In genomic region chr5:149735066-149735465, GRCh38 we compare ENCODE assay signal across 12 cellular contexts.
DNase-seq lines count a peak whose midpoint lies in the region; ATAC-seq and TF ChIP-seq lines count a peak whose summit lies in the region.
"Had no signal": no experiment of that assay in that cellular context is flagged by ENCODE, and none has a peak within 500 bp of the region (broad histone marks: within the 10 kb centered on the region; RNA-seq: fewer than 3 reads in every experiment).

No MANE protein-coding gene starts in this region.

- H3K79me2 ChIP-seq in Loucy (ENCODE audit: insufficient read depth, low read length) = peaks cover 18% of the 10 kb centered on the region; the same call in 1 of the 2 replicates

- H3K27me3 ChIP-seq in Loucy (ENCODE audit: insufficient read depth, low read length, poor library complexity, severe bottlenecking) = no peaks in the 10 kb centered on the region
- H3K27me3 ChIP-seq: adrenal gland, ovary, thyroid gland had no signal

- peak overlapping the region; percentile 35 for H3K27ac Mint-ChIP-seq in memory B cell
- no peak overlapping the region for H3K27ac Mint-ChIP-seq in activated naive CD4-positive, alpha-beta T cell treated with anti-CD3 and anti-CD28 coated beads, Interleukin-2, amount 10 ng/mL, durations not matched to agents 7 days and 5 days
- H3K27ac Mint-ChIP-seq: activated CD4-positive, alpha-beta T cell treated with anti-CD3 and anti-CD28 coated beads for 36 hours had no signal

- H3K4me1 Mint-ChIP-seq in memory B cell = peaks cover 17% of the 10 kb centered on the region
- H3K4me1 Mint-ChIP-seq in activated naive CD4-positive, alpha-beta T cell treated with anti-CD3 and anti-CD28 coated beads, Interleukin-2, amount 10 ng/mL, durations not matched to agents 7 days and 5 days = peaks cover 7% of the 10 kb centered on the region

- no peak overlapping the region for H3K4me3 ChIP-seq in Loucy (ENCODE audit: low read length, poor library complexity, severe bottlenecking)
- H3K4me3 ChIP-seq: adrenal gland, ovary, thyroid gland had no signal

- no peak for ATAC-seq in memory B cell (ENCODE audit: low read depth)
- ATAC-seq: activated CD4-positive, alpha-beta T cell treated with anti-CD3 and anti-CD28 coated beads for 36 hours had no signal

- H3K4me2 ChIP-seq in Loucy (ENCODE audit: low read depth, low read length, poor library complexity, severe bottlenecking) = peak overlapping the region; percentile 6

- H4K20me1 ChIP-seq in Loucy (ENCODE audit: insufficient read depth, low read length, poor library complexity, severe bottlenecking) = peaks cover 16% of the 10 kb centered on the region

- CTCF ChIA-PET in activated naive CD4-positive, alpha-beta T cell treated with anti-CD3 and anti-CD28 coated beads, Interleukin-2, amount 10 ng/mL, durations not matched to agents 7 days and 5 days (lab: Charles Lee) = no interaction called here

- H3K9me3 ChIP-seq in Loucy (ENCODE audit: insufficient read depth, low read depth, low read length) = no peaks in the 10 kb centered on the region
- H3K9me3 ChIP-seq: adrenal gland, ovary, thyroid gland had no signal

- H3K27me3 Mint-ChIP-seq in memory B cell = no peaks in the 10 kb centered on the region
- H3K27me3 Mint-ChIP-seq in activated naive CD4-positive, alpha-beta T cell treated with anti-CD3 and anti-CD28 coated beads, Interleukin-2, amount 10 ng/mL, durations not matched to agents 7 days and 5 days = peaks cover 22% of the 10 kb centered on the region
- H3K27me3 Mint-ChIP-seq: activated CD4-positive, alpha-beta T cell treated with anti-CD3 and anti-CD28 coated beads for 36 hours had no signal

- H3K36me3 Mint-ChIP-seq in memory B cell = no peaks in the 10 kb centered on the region
- H3K36me3 Mint-ChIP-seq in activated naive CD4-positive, alpha-beta T cell treated with anti-CD3 and anti-CD28 coated beads, Interleukin-2, amount 10 ng/mL, durations not matched to agents 7 days and 5 days = no peaks in the 10 kb centered on the region

- no peaks in the 10 kb centered on the region for H3K36me3 ChIP-seq in Loucy (ENCODE audit: insufficient read depth, low read length)
- H3K36me3 ChIP-seq: adrenal gland, ovary, thyroid gland had no signal

- H3K9ac ChIP-seq in Loucy (ENCODE audit: low read depth, low read length, poor library complexity, severe bottlenecking) = no peak overlapping the region

- no peaks in the 10 kb centered on the region for H3F3A ChIP-seq in Loucy (ENCODE audit: low read depth)

- DNase-seq in DMS53 treated with DMSO at 0.1 percent for 48 hours (lab: John Stamatoyannopoulos, UW; ENCODE audit: unreplicated experiment) (peak; percentile 67), UCSD-AML1 (lab: John Stamatoyannopoulos, UW; ENCODE audit: unreplicated experiment) (peak; percentile 63), memory B cell (ENCODE audit: low spot score in 2 of 2) (no peak)
- no peak for DNase-seq in activated naive CD4-positive, alpha-beta T cell treated with anti-CD3 and anti-CD28 coated beads, Interleukin-2, amount 10 ng/mL, durations not matched to agents 7 days and 5 days
- no peak for DNase-seq in stimulated activated CD4-positive, alpha-beta T cell treated with anti-CD3 and anti-CD28 coated beads, Interleukin-2, amount 100 ng/mL, for 48 hours
- DNase-seq in activated CD4-positive, alpha-beta T cell treated with anti-CD3 and anti-CD28 coated beads, Interleukin-2, amount 50 U/mL, for 1 hour = no peak
- DNase-seq in stimulated activated CD4-positive, alpha-beta T cell treated with anti-CD3 and anti-CD28 coated beads, Interleukin-2, amount 100 ng/mL, for 24 hours = no peak
- DNase-seq: activated CD4-positive, alpha-beta T cell treated with anti-CD3 and anti-CD28 coated beads for 36 hours; ovary had no signal

- H3K4me1 ChIP-seq in Loucy (ENCODE audit: insufficient read depth, low read length, poor library complexity, severe bottlenecking) = peaks cover 9% of the 10 kb centered on the region

- TF ChIP-seq CTCF in Loucy (conservative IDR thresholded peaks at IDR 0.05; ENCODE audit: low read length) = no peak

- no peaks in the 10 kb centered on the region for H3K9me3 Mint-ChIP-seq in memory B cell
- H3K9me3 Mint-ChIP-seq in activated naive CD4-positive, alpha-beta T cell treated with anti-CD3 and anti-CD28 coated beads, Interleukin-2, amount 10 ng/mL, durations not matched to agents 7 days and 5 days = no peaks in the 10 kb centered on the region

- no peak overlapping the region for H3K4me3 Mint-ChIP-seq in memory B cell
- no peak overlapping the region for H3K4me3 Mint-ChIP-seq in activated naive CD4-positive, alpha-beta T cell treated with anti-CD3 and anti-CD28 coated beads, Interleukin-2, amount 10 ng/mL, durations not matched to agents 7 days and 5 days
- H3K4me3 Mint-ChIP-seq: activated CD4-positive, alpha-beta T cell treated with anti-CD3 and anti-CD28 coated beads for 36 hours had no signal

- H3K9me2 ChIP-seq in Loucy (replicated peaks; ENCODE audit: low read depth, low read length) = no peaks in the 10 kb centered on the region

- H2AFZ ChIP-seq in Loucy (ENCODE audit: low read length) = no peak overlapping the region

Comparison
In these comparisons a context has a peak if more than half of its experiments do, and no peak if none do; other contexts are left out.
1. DNase-seq: peak in DMS53 treated with DMSO at 0.1 percent for 48 hours (single experiment) and UCSD-AML1 (single experiment); none in memory B cell (0 of 2), activated naive CD4-positive, alpha-beta T cell treated with anti-CD3 and anti-CD28 coated beads, Interleukin-2, amount 10 ng/mL, durations not matched to agents 7 days and 5 days (single experiment), stimulated activated CD4-positive, alpha-beta T cell treated with anti-CD3 and anti-CD28 coated beads, Interleukin-2, amount 100 ng/mL, for 48 hours (0 of 2), activated CD4-positive, alpha-beta T cell treated with anti-CD3 and anti-CD28 coated beads, Interleukin-2, amount 50 U/mL, for 1 hour (single experiment) and stimulated activated CD4-positive, alpha-beta T cell treated with anti-CD3 and anti-CD28 coated beads, Interleukin-2, amount 100 ng/mL, for 24 hours (0 of 2).